Comparison of ENCODE assay signal across 8 cellular contexts in the genomic region with DNA sequence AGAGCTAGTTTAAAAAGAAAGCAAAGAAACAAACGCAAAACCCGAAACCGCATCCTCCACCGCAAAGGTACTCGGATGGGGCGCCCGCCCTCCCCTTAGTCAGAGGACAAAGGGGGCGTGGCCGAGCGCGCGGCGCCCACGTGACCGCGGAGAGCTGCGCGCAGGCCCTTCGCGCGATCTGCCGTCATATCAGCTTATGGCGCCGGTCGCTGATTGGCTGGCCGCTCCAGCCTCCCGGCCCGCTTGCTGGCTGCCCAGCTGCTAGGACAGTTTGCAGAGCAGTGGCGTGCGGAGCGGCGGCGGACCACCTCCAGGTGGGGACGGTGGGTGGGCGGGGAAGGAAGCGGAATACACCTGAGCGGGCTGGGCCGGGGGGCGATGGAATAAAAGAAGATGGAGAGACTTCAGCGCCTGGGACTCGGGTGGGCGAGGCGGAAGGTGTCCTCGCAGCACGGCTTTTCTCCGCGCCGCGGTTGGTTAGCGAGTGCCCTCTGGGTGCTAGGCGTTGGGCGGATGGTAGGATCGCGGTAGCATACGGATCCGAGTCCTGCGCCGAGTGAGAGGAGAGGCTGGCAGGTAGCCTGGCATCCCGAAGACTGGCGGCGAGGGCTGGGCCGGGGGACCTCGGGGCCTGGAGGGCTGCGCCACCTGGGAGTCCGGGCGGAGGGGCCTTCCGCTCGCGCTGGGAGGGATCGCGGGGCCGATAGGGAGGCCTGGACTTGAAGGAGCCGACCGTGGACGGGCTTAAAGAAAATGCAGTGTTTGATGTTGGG.
DNase-seq lines count a peak whose midpoint lies in the region; ATAC-seq and TF ChIP-seq lines count a peak whose summit lies in the region.

A gene with protein sequence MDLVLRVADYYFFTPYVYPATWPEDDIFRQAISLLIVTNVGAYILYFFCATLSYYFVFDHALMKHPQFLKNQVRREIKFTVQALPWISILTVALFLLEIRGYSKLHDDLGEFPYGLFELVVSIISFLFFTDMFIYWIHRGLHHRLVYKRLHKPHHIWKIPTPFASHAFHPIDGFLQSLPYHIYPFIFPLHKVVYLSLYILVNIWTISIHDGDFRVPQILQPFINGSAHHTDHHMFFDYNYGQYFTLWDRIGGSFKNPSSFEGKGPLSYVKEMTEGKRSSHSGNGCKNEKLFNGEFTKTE (plus strand): TSS at position 269 of the 773 bp plus-strand sequence. CDS start 10,605 bp downstream, outside the sequence.

- TF ChIP-seq CTCF in AG09319 (IDR thresholded peaks at IDR 0.05; ENCODE audit: low read depth, low read length): no peak

- peak; percentile 99 for ATAC-seq in GM19035 (IDR thresholded peaks at IDR 0.05; ENCODE audit: unreplicated experiment)
- ATAC-seq in HG03354 (IDR thresholded peaks at IDR 0.05; ENCODE audit: poor library complexity, severe bottlenecking, unreplicated experiment): peak; percentile 96

- DNase-seq in AG09319 (ENCODE audit: extremely low read depth, low read depth) (peak; percentile 81), NCI-H446 treated with DMSO at 0.1 percent for 48 hours (lab: John Stamatoyannopoulos, UW) (peak; percentile 95), cerebellar nuclear complex (lab: John Stamatoyannopoulos, UW) (peak; percentile 72 to 87), islet precursor cell (peak; percentile 97)
- peak; percentile 96 for DNase-seq in activated CD4-positive, CD25-positive, alpha-beta regulatory T cell treated with anti-CD3 and anti-CD28 coated beads, Interleukin-2, amount 50 U/mL, for 72 hours
- DNase-seq in stimulated activated CD4-positive, alpha-beta T cell treated with anti-CD3 and anti-CD28 coated beads, Interleukin-12 subunit alpha, Interleukin-12 subunit beta, amount 100 ng/mL, for 48 hours (ENCODE audit: low read depth in 2 of 3, low spot score in 1 of 3): peak; percentile 85 to 89 (median 89)

Comparison
In these comparisons a context has a peak if more than half of its experiments do, and no peak if none do; other contexts are left out.
1. Peak in every context shown above with its lines: DNase-seq and ATAC-seq.